14 cellular contexts compared by ENCODE assay signal in genomic region chr4:74423101-74423500, GRCh38. TPM values are rescaled to one million over a fixed set of nuclear protein-coding genes. Genes with fewer than 3 reads are reported as not detected.
DNase-seq lines count a peak whose midpoint lies in the region; ATAC-seq and TF ChIP-seq lines count a peak whose summit lies in the region.
"Had no signal": no experiment of that assay in that cellular context is flagged by ENCODE, and none has a peak within 500 bp of the region (broad histone marks: within the 10 kb centered on the region; RNA-seq: fewer than 3 reads in every experiment).

No MANE protein-coding gene starts in this region.

- H4K8ac ChIP-seq in IMR-90 (ENCODE audit: low read depth in 2 of 2, low read length in 2 of 2): no peak overlapping the region

- TF ChIP-seq RAD21 in IMR-90 (IDR thresholded peaks at IDR 0.05; ENCODE audit: low read length): no peak

- H3K4me3 ChIP-seq in IMR-90 (ENCODE audit: insufficient read depth, low read depth, low read length): no peak overlapping the region
- H3K4me3 ChIP-seq in body of pancreas: no peak overlapping the region
- H3K4me3 ChIP-seq in heart right ventricle: no peak overlapping the region
- H3K4me3 ChIP-seq in smooth muscle cell: no peak overlapping the region
- H3K4me3 ChIP-seq: SJCRH30 had no signal

- peaks cover 6% of the 10 kb centered on the region; the same call in 1 of the 2 replicates for H3K4me1 ChIP-seq in IMR-90 (ENCODE audit: control insufficient read depth, insufficient read depth, low read length)
- peaks cover 5% of the 10 kb centered on the region for H3K4me1 ChIP-seq in body of pancreas
- peaks cover 0 to 18% (median 14%) of the 10 kb centered on the region in 9 donors for H3K4me1 ChIP-seq in heart right ventricle
- no peaks in the 10 kb centered on the region for H3K4me1 ChIP-seq in smooth muscle cell (ENCODE audit: low read depth)
- H3K4me1 ChIP-seq: SJCRH30 had no signal

- no CpG with 5 or more reads among the region's 1 CpG for WGBS in IMR-90 (ENCODE audit: extremely low coverage in 2 of 2, insufficient read length in 1 of 2), 2 experiments
- WGBS in body of pancreas, 2 donors: 43 to 51% methylated on average over 1 of the region's 1 CpG
- 3 to 15% methylated on average over 1 of the region's 1 CpG for WGBS in heart right ventricle, 2 donors
- 5% methylated on average over 1 of the region's 1 CpG for WGBS in smooth muscle cell (ENCODE audit: low lambda C conversion rate)

- H2BK20ac ChIP-seq in IMR-90 (ENCODE audit: low read depth, low read length): no peak overlapping the region

- H4K20me1 ChIP-seq in IMR-90 (ENCODE audit: insufficient read depth, low read length) (no peaks in the 10 kb centered on the region), smooth muscle cell (ENCODE audit: low read depth) (no peaks in the 10 kb centered on the region)

- no peak overlapping the region for H2AK5ac ChIP-seq in IMR-90 (ENCODE audit: low read depth, low read length)

- H3K4me2 ChIP-seq in IMR-90 (ENCODE audit: low read depth, low read length) (no peak overlapping the region), smooth muscle cell (peak overlapping the region; percentile 42)

- no peaks in the 10 kb centered on the region for H3K79me1 ChIP-seq in IMR-90 (ENCODE audit: low read depth in 1 of 2, low read length in 2 of 2)

- POLR2A ChIA-PET in IMR-90 (lab: Charles Lee; ENCODE audit: unreplicated experiment): no interaction called here

- no peaks in the 10 kb centered on the region for H3K36me3 ChIP-seq in IMR-90 (ENCODE audit: control insufficient read depth, insufficient read depth, low read length)
- H3K36me3 ChIP-seq in body of pancreas (replicated peaks in 1 of 2; ENCODE audit: insufficient read depth in 1 of 2, low read depth in 2 of 2): no peaks in the 10 kb centered on the region
- H3K36me3 ChIP-seq in heart right ventricle: no peaks in the 10 kb centered on the region
- H3K36me3 ChIP-seq in smooth muscle cell (ENCODE audit: low read depth): no peaks in the 10 kb centered on the region
- H3K36me3 ChIP-seq: SJCRH30 had no signal

- in situ Hi-C loops in IMR-90 (cut with MboI; ENCODE audit: low sequenced_read_pairs): no loop called here

- no peak overlapping the region for H3K23ac ChIP-seq in IMR-90 (ENCODE audit: low read depth, low read length)

- CTCF ChIA-PET in IMR-90 (lab: Yijun Ruan, JAX): interaction anchor here (1.5 to 1.6 kb wide), 2 partner anchors 22 to 248 kb away, joined by 3 read pairs; partner anchors contain the start of gene AREG

- H2AK9ac ChIP-seq in IMR-90 (replicated peaks; ENCODE audit: low read depth, low read length, poor library complexity): no peak overlapping the region

- H4K5ac ChIP-seq in IMR-90 (ENCODE audit: low read depth, low read length): no peak overlapping the region

- ATAC-seq in IMR-90 (ENCODE audit: low read depth) (peak; percentile 73), body of pancreas (peak; percentile 52), heart right ventricle (peak; percentile 89 to 100 (median 97)), GM19328 (IDR thresholded peaks at IDR 0.05; ENCODE audit: unreplicated experiment) (no peak)
- ATAC-seq: stimulated activated naive CD8-positive, alpha-beta T cell treated with anti-CD3 and anti-CD28 coated beads, Interleukin-15, amount 100 ng/mL, for 72 hours had no signal

- H3K14ac ChIP-seq in IMR-90 (replicated peaks; ENCODE audit: low read depth, low read length): no peak overlapping the region

- H3K56ac ChIP-seq in IMR-90 (ENCODE audit: extremely low read depth, insufficient read depth, low read length): no peak overlapping the region

- no peak overlapping the region for H2BK5ac ChIP-seq in IMR-90 (ENCODE audit: low read depth, low read length, poor library complexity, severe bottlenecking)

- no peak overlapping the region for H2BK15ac ChIP-seq in IMR-90 (ENCODE audit: low read depth, low read length)

- peaks cover 1% of the 10 kb centered on the region; the same call in 1 of the 2 replicates for H3K9me1 ChIP-seq in IMR-90 (ENCODE audit: insufficient read depth, low read length)

- TF ChIP-seq POLR2A in IMR-90 (IDR thresholded peaks at IDR 0.05; ENCODE audit: low read depth, low read length) (no peak), body of pancreas (IDR thresholded peaks at IDR 0.05) (no peak)

- H3K9me3 ChIP-seq in IMR-90 (ENCODE audit: control insufficient read depth, insufficient read depth, low read length) (no peaks in the 10 kb centered on the region), body of pancreas (no peaks in the 10 kb centered on the region), heart right ventricle (no peaks in the 10 kb centered on the region), smooth muscle cell (replicated peaks; ENCODE audit: low read depth) (no peaks in the 10 kb centered on the region)
- H3K9me3 ChIP-seq: SJCRH30 had no signal

- H3F3A ChIP-seq in smooth muscle cell (ENCODE audit: low read depth): no peaks in the 10 kb centered on the region

- H3K4ac ChIP-seq in IMR-90 (ENCODE audit: low read depth, low read length): no peak overlapping the region

- intact Hi-C loops in IMR-90 (cut with micrococcal nuclease) (no loop called here), body of pancreas (cut with DNase I) (no loop called here), heart right ventricle (cut with DNase I) (no loop called here)

- H2AFZ ChIP-seq in IMR-90 (replicated peaks; ENCODE audit: low read length, poor library complexity) (no peak overlapping the region), smooth muscle cell (ENCODE audit: low read depth) (no peak overlapping the region)

- no peak overlapping the region for H2BK120ac ChIP-seq in IMR-90 (ENCODE audit: low read depth, low read length)

- BruUV-seq in IMR-90 (replicated peaks; lab: Mats Ljungman, UMichigan): no TSS peak

- H3K18ac ChIP-seq in IMR-90 (ENCODE audit: low read depth, low read length): no peak overlapping the region

- H3K27ac ChIP-seq in IMR-90 (ENCODE audit: insufficient read depth, low read length) (no peak overlapping the region), body of pancreas (no peak overlapping the region), heart right ventricle (peak overlapping the region in 6 of 10 donors; percentile 36 to 72 (median 50)), smooth muscle cell (ENCODE audit: low read depth) (peak overlapping the region; percentile 91)
- H3K27ac ChIP-seq: SJCRH30 had no signal

- H4K91ac ChIP-seq in IMR-90 (ENCODE audit: insufficient read depth, low read depth, low read length): no peak overlapping the region

- DNase-seq in IMR-90 (peak; percentile 79), body of pancreas (peak in 3 of 4 donors; percentile 16 to 38 (median 19)), heart right ventricle (peak in 1 of 2 donors; percentile 68), smooth muscle cell (lab: John Stamatoyannopoulos, UW; ENCODE audit: unreplicated experiment) (no peak), NCI-H1436 (lab: John Stamatoyannopoulos, UW) (no peak), epidermal melanocyte (ENCODE audit: insufficient read length, low spot score) (no peak)
- DNase-seq: activated T-cell treated with anti-CD3 and anti-CD28 coated beads, Interleukin-2, amount 50 U/mL, for 24 hours; central memory CD4-positive, alpha-beta T cell; NCI-H1417; NCI-H526; SJCRH30; stimulated activated CD4-positive, alpha-beta T cell treated with anti-CD3 and anti-CD28 coated beads, Interleukin-4, amount 100 ng/mL, for 4 hours; stimulated activated naive CD8-positive, alpha-beta T cell treated with anti-CD3 and anti-CD28 coated beads, Interleukin-15, amount 100 ng/mL, for 72 hours had no signal

- H3K9ac ChIP-seq in IMR-90 (ENCODE audit: low read depth, low read length): no peak overlapping the region
- H3K9ac ChIP-seq in smooth muscle cell (ENCODE audit: low read depth): peak overlapping the region; percentile 58

- TF ChIP-seq CTCF in IMR-90 (conservative IDR thresholded peaks at IDR 0.05; ENCODE audit: low read depth, low read length) (no peak), body of pancreas (IDR thresholded peaks at IDR 0.05) (no peak), heart right ventricle (IDR thresholded peaks at IDR 0.05) (no peak), smooth muscle cell (IDR thresholded peaks at IDR 0.05; ENCODE audit: borderline replicate concordance, insufficient read depth, poor library complexity, severe bottlenecking) (no peak)

- no peaks in the 10 kb centered on the region for H3K27me3 ChIP-seq in IMR-90 (ENCODE audit: control insufficient read depth, insufficient read depth, low read length)
- no peaks in the 10 kb centered on the region for H3K27me3 ChIP-seq in body of pancreas
- no peaks in the 10 kb centered on the region for H3K27me3 ChIP-seq in heart right ventricle
- H3K27me3 ChIP-seq in smooth muscle cell (ENCODE audit: low read depth): no peaks in the 10 kb centered on the region
- H3K27me3 ChIP-seq: SJCRH30 had no signal

- dilution Hi-C loops in IMR-90 (cut with HindIII; ENCODE audit: low sequenced_read_pairs, unreplicated experiment): no loop called here

- H3K79me2 ChIP-seq in smooth muscle cell (ENCODE audit: low read depth): no peaks in the 10 kb centered on the region

TF ChIP-seq in IMR-90, 13 proteins besides CTCF, POLR2A, EP300 and RAD21:
- peak; percentile 71 for TF ChIP-seq FOS (IDR thresholded peaks at IDR 0.05; ENCODE audit: low read depth, low read length)
- no peak for TF ChIP-seq BHLHE40 (IDR thresholded peaks at IDR 0.05; ENCODE audit: low read depth, low read length)
- no peak for TF ChIP-seq SMC3 (IDR thresholded peaks at IDR 0.05; ENCODE audit: low read depth, low read length)
- TF ChIP-seq MAFK (IDR thresholded peaks at IDR 0.05; ENCODE audit: low read depth, low read length): peak; percentile 49

RNA-seq across cellular contexts. Expression of gene AREG, which starts 21.8 kb away (rescaled TPM):
- total RNA-seq in IMR-90 (2012; rRNA removed) (0.18 and 0.28 TPM in 2 replicates), body of pancreas (1 to 10 TPM; 4.9 to 5.6 TPM), heart right ventricle (10 to 100 TPM in 3 of 10 donors, 1 to 10 TPM in 4, under 1 TPM in 1, not detected in 2; 0.77 to 17.7 (median 4.3) TPM), smooth muscle cell (58.6 and 123 TPM in 2 replicates)
- polyA plus RNA-seq in IMR-90 (2012; rRNA removed) (0.17 and 0.30 TPM in 2 replicates), heart right ventricle (10 to 100 TPM in 1 of 2 donors, 1 to 10 TPM in 1; 1.5 to 22.9 TPM), smooth muscle cell (83.5 and 86.9 TPM in 2 replicates)
- 1.3 and 1.4 TPM in 2 replicates for polyA plus RNA-seq in IMR-90 (2012; cell fraction: cytosol; rRNA removed)
- polyA plus RNA-seq in IMR-90 (2012; cell fraction: nucleus; rRNA removed; ENCODE audit: low replicate concordance): 3.1 and 8.0 TPM in 2 replicates
- total RNA-seq: SJCRH30 had no signal

RNA-seq across cellular contexts. Expression of gene EREG, which starts 58.2 kb away (rescaled TPM):
- total RNA-seq in IMR-90 (2012; rRNA removed): 0.36 and 1.1 TPM in 2 replicates
- 0.14 and 0.26 TPM in 2 replicates for polyA plus RNA-seq in IMR-90 (2012; rRNA removed)
- 0.07 and 0.21 TPM in 2 replicates for polyA plus RNA-seq in IMR-90 (2012; cell fraction: cytosol; rRNA removed)
- polyA plus RNA-seq in IMR-90 (2012; cell fraction: nucleus; rRNA removed; ENCODE audit: low replicate concordance): 0.30 and 1.1 TPM in 2 replicates
- not detected for total RNA-seq in body of pancreas
- 1 to 10 TPM in 1 of 10 donors, under 1 TPM in 7, not detected in 2; 0.06 to 4.0 (median 0.21) TPM for total RNA-seq in heart right ventricle
- under 1 TPM; 0.07 to 0.20 TPM for polyA plus RNA-seq in heart right ventricle
- total RNA-seq in smooth muscle cell: 1.3 and 1.9 TPM in 2 replicates
- 0.27 and 0.55 TPM in 2 replicates for polyA plus RNA-seq in smooth muscle cell
- total RNA-seq: SJCRH30 had no signal

Comparison
In these comparisons a context has a peak if more than half of its experiments do, and no peak if none do; other contexts are left out.
1. DNase-seq: peak in IMR-90 (single experiment) and body of pancreas (3 of 4); none in smooth muscle cell (single experiment), NCI-H1436 (single experiment) and epidermal melanocyte (single experiment).
2. H3K27ac ChIP-seq: peak in heart right ventricle (6 of 10) and smooth muscle cell (single experiment); none in IMR-90 (single experiment) and body of pancreas (0 of 4).